ENCODE assay signal across 10 cellular contexts in genomic region chr5:99116526-99116925, GRCh38.
"Had no signal": no experiment of that assay in that cellular context is flagged by ENCODE, and none has a peak within 500 bp of the region (broad histone marks: within the 10 kb centered on the region; RNA-seq: fewer than 3 reads in every experiment).

No MANE protein-coding gene starts in this region.

- H3K36me3 ChIP-seq: HAP-1 had no signal

- H3K4me2 ChIP-seq: GM23338 had no signal

- H3K9me3 ChIP-seq: HAP-1 had no signal

- ATAC-seq: GM23338, HCT116 had no signal

- H3K9ac ChIP-seq: GM23248 had no signal

- H3K4me3 ChIP-seq: GM23248, GM23338, HAP-1 had no signal

- DNase-seq: GM23248, GOT3, H7, H9, HCEC 1CT, HFFc6 had no signal

- H3K27ac ChIP-seq: GM23248 had no signal

- FAIRE-seq: H1 had no signal

- H3K4me1 ChIP-seq: HAP-1 had no signal

- H2AFZ ChIP-seq: GM23248, GM23338 had no signal
